1 cellular context compared by ENCODE assay signal in the genomic region with DNA sequence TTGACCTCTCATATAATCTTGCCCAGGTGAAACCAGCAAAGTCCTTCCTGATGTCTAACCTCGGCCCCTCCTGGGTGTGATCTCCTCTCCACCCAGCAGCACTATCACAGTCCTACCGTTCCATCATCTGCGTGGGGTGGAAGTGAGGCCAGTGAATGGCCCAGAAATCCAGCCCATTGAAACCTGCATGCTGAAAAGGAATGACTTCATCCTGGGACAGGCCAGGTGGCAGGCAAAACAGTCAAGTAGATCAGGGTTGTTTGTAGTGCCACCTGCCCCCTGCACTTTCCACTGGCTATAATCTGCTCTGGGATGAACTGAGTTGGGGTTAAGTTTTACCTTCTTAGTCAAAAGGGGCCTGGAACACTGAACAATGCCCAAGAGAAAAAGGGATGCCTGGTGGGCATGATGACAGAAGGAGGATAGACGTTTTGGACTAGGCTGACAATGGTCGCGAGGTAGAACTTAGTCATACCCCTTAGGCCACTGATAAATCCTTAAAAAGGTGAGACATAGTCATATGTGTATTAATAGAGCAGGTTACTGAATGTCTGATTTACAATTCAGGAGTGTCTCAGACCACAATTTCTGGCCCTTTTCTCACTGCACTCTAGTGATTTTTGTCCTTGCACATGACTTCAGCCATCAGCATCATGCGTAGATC.
TF ChIP-seq lines count a peak whose summit lies in the region.

No MANE protein-coding gene starts in this region.

TF ChIP-seq in SK-N-SH treated with all-trans-retinoic acid at 6 μM for 48 hours, 23 proteins besides CTCF, POLR2A, EP300 and RAD21 (continued from another document):
- no peak for TF ChIP-seq CSRNP3 (CRISPR knock-in tag; IDR thresholded peaks at IDR 0.05)
- no peak for TF ChIP-seq BACH2 (CRISPR knock-in tag; IDR thresholded peaks at IDR 0.05; ENCODE audit: borderline replicate concordance)
- no peak for TF ChIP-seq SNAI2 (CRISPR knock-in tag; IDR thresholded peaks at IDR 0.05)
- no peak for TF ChIP-seq ZFP30 (CRISPR knock-in tag; IDR thresholded peaks at IDR 0.05)
- no peak for TF ChIP-seq CREB5 (CRISPR knock-in tag; IDR thresholded peaks at IDR 0.05; ENCODE audit: low read depth)
- no peak for TF ChIP-seq GLIS3 (CRISPR knock-in tag; IDR thresholded peaks at IDR 0.05)
- TF ChIP-seq TSHZ2 (CRISPR knock-in tag; IDR thresholded peaks at IDR 0.05), result no peak
- TF ChIP-seq ESRRG (CRISPR knock-in tag; IDR thresholded peaks at IDR 0.05), result no peak
